15 cellular contexts compared by ENCODE assay signal in the genomic region with DNA sequence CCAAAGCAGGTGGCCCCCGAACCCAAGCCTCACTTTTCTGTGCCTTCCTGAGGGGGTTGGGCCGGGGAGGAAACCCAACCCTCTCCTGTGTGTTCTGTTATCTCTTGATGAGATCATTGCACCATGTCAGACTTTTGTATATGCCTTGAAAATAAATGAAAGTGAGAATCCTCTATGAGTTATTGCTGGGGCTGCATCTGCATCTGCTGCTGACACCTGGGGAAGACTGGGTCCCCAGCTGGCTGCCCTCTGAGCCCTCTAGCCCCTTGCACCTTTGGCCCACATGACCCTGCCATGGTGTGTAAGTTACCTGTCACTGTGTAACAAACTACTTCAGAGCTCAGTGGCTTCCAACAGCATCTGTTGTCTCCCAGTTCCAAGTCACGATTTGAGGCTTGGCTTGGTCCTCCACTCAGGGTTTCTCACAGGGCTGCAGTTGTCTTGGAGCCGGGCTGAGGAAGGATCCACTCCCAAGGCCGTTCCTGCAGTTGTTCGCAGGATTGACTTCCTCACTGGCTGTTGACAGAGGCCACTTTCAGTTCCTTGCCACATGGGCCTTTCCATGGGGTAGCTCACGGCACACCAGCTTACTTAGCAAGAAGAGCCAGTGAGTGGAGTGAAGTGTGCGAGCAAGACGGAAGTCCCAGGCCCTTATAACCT. TPM values are rescaled to one million over a fixed set of nuclear protein-coding genes. Genes with fewer than 3 reads are reported as not detected.
DNase-seq lines count a peak whose midpoint lies in the region; ATAC-seq, FAIRE-seq and TF ChIP-seq lines count a peak whose summit lies in the region.
"Had no signal": no experiment of that assay in that cellular context is flagged by ENCODE, and none has a peak within 500 bp of the region (broad histone marks: within the 10 kb centered on the region; RNA-seq: fewer than 3 reads in every experiment).

No MANE protein-coding gene starts in this region.

- BruUV-seq in HepG2 (replicated peaks; lab: Mats Ljungman, UMichigan) = no TSS peak

- H3K4me3 ChIP-seq in right lobe of liver = no peak overlapping the region
- no peak overlapping the region for H3K4me3 ChIP-seq in HepG2 (replicated peaks in 1 of 3; ENCODE audit: insufficient read depth in 1 of 3, low read depth in 2 of 3, low read length in 3 of 3)
- H3K4me3 ChIP-seq in RWPE2 (ENCODE audit: severe bottlenecking) = no peak overlapping the region
- no peak overlapping the region for H3K4me3 ChIP-seq in lower lobe of right lung
- H3K4me3 ChIP-seq in aorta (ENCODE audit: low read length in 2 of 2) = no peak overlapping the region

- TF ChIP-seq CTCF in right lobe of liver (IDR thresholded peaks at IDR 0.05) (no peak), HepG2 (CRISPR knock-in tag; IDR thresholded peaks at IDR 0.05) (no peak), RWPE2 (IDR thresholded peaks at IDR 0.05; ENCODE audit: poor library complexity, severe bottlenecking) (no peak), lower lobe of right lung (IDR thresholded peaks at IDR 0.05) (no peak)

- H3K9ac ChIP-seq in HepG2 (ENCODE audit: insufficient read depth, low read depth, low read length) = no peak overlapping the region

- in situ Hi-C loops in HepG2 (cut with HindIII; ENCODE audit: extremely low pct_ligation_motif_present, low pct_unique_long_range_greater_than_20kb) = no loop called here

- H3K9me3 ChIP-seq in right lobe of liver (no peaks in the 10 kb centered on the region), HepG2 (ENCODE audit: low read length) (no peaks in the 10 kb centered on the region), RWPE2 (ENCODE audit: severe bottlenecking) (no peaks in the 10 kb centered on the region), lower lobe of right lung (no peaks in the 10 kb centered on the region), aorta (ENCODE audit: control insufficient read depth, low read length) (no peaks in the 10 kb centered on the region)

- no peaks in the 10 kb centered on the region for H3K9me3 Mint-ChIP-seq in activated CD4-positive, alpha-beta memory T cell treated with anti-CD3 and anti-CD28 coated beads, Interleukin-2, amount 10 ng/mL, durations not matched to agents 7 days and 5 days

- H3K4me2 ChIP-seq in HepG2 (ENCODE audit: low read depth, low read length) = no peak overlapping the region

- CTCF ChIA-PET in HepG2 (lab: Yijun Ruan, JAX; ENCODE audit: low intra/inter-chr PET ratio, low total read pairs) = no interaction called here
- CTCF ChIA-PET in activated CD4-positive, alpha-beta memory T cell treated with anti-CD3 and anti-CD28 coated beads, Interleukin-2, amount 10 ng/mL, durations not matched to agents 7 days and 5 days (lab: Charles Lee) = interaction anchor here (0.6 to 4.9 kb wide), 13 partner anchors 11 to 351 kb away, joined by 3 to 101 read pairs (median 3); a partner anchor contains a TSS

- ATAC-seq in right lobe of liver = peak; percentile 19 to 58 (median 34)
- no peak for ATAC-seq in HepG2
- no peak for ATAC-seq in RWPE2 (ENCODE audit: low read depth)
- ATAC-seq in lower lobe of right lung = peak; percentile 27 to 61
- no peak for ATAC-seq in aorta (ENCODE audit: low FRiP score)
- no peak for ATAC-seq in GM18502 (IDR thresholded peaks at IDR 0.05; ENCODE audit: poor library complexity, unreplicated experiment)

- H3K4me1 ChIP-seq in right lobe of liver (peaks cover 0 to 9% (median under 1%) of the 10 kb centered on the region in 4 donors), HepG2 (ENCODE audit: insufficient read depth, low read length) (peaks cover 33% of the 10 kb centered on the region), RWPE2 (ENCODE audit: insufficient read depth, poor library complexity, severe bottlenecking) (peaks cover 6% of the 10 kb centered on the region), lower lobe of right lung (no peaks in the 10 kb centered on the region), aorta (ENCODE audit: control insufficient read depth in 1 of 2, insufficient read depth in 2 of 2, low read length in 2 of 2) (no peaks in the 10 kb centered on the region)

- no peak for TF ChIP-seq RAD21 in HepG2 (CRISPR knock-in tag; IDR thresholded peaks at IDR 0.05)

- TF ChIP-seq POLR2A in right lobe of liver (IDR thresholded peaks at IDR 0.05) (no peak), HepG2 (IDR thresholded peaks at IDR 0.05; ENCODE audit: insufficient read depth in 1 of 2, low read depth in 2 of 2, low read length in 2 of 2) (no peak)

- H3K36me3 ChIP-seq in right lobe of liver (peaks cover 0 to 50% (median 23%) of the 10 kb centered on the region in 4 donors), HepG2 (replicated peaks in 1 of 2; ENCODE audit: control insufficient read depth in 1 of 2, insufficient read depth in 2 of 2, low read length in 2 of 2) (peaks cover 9 to 49% of the 10 kb centered on the region in 2 experiments), RWPE2 (ENCODE audit: low read depth) (no peaks in the 10 kb centered on the region), lower lobe of right lung (no peaks in the 10 kb centered on the region), aorta (ENCODE audit: control insufficient read depth in 1 of 2, insufficient read depth in 2 of 2, low read length in 1 of 2) (no peaks in the 10 kb centered on the region)

- DNase-seq in right lobe of liver = no peak
- no peak for DNase-seq in HepG2 (ENCODE audit: low spot score)
- DNase-seq in RWPE2 (ENCODE audit: low spot score) = peak; percentile 27
- DNase-seq in lower lobe of right lung = peak; percentile 59
- peak; percentile 59 to 80 for DNase-seq in aorta
- no peak for DNase-seq in activated CD4-positive, alpha-beta memory T cell treated with anti-CD3 and anti-CD28 coated beads, Interleukin-2, amount 10 ng/mL, durations not matched to agents 7 days and 5 days
- DNase-seq in stimulated activated naive CD4-positive, alpha-beta T cell (lab: John Stamatoyannopoulos, UW) = no peak
- DNase-seq: mesendoderm; NCI-H1105 treated with DMSO at 0.1 percent for 48 hours; NCI-H446 treated with DMSO at 0.1 percent for 48 hours; stimulated activated CD4-positive, alpha-beta T cell treated with anti-CD3 and anti-CD28 coated beads, Interleukin-1b, Interleukin-23, amount 100 ng/mL, for 48 hours had no signal

- no peaks in the 10 kb centered on the region for H4K20me1 ChIP-seq in HepG2 (ENCODE audit: insufficient read depth, low read length)

- intact Hi-C loops in right lobe of liver (cut with DNase I) = loop anchor here in 1 of 2 donors (10.0 kb wide), 1 partner anchor 63 kb away; no protein-coding TSS in a partner anchor
- intact Hi-C loops in HepG2 (cut with micrococcal nuclease; ENCODE audit: unreplicated experiment) = loop anchor here (5.0 kb wide), 2 partner anchors 34 to 516 kb away; a partner anchor contains a TSS
- intact Hi-C loops in lower lobe of right lung (cut with DNase I) = loop anchor here (5.0 kb wide), 1 partner anchor 66 kb away; no protein-coding TSS in a partner anchor
- intact Hi-C loops in aorta (cut with DNase I) = loop anchor here (2.0 to 10.0 kb wide), 4 partner anchors 67 to 523 kb away; no protein-coding TSS in a partner anchor

- no peak for FAIRE-seq in HepG2 (lab: Jason Lieb, UNC)
- FAIRE-seq: colon, H54, TTC549 had no signal

- WGBS in right lobe of liver (ENCODE audit: insufficient coverage, low coverage, low lambda C conversion rate, missing lambda C conversion rate) = 63% methylated on average over 8 of the region's 9 CpGs
- 95% methylated on average over 8 of the region's 9 CpGs for WGBS in HepG2 (ENCODE audit: low lambda C conversion rate)
- WGBS in aorta, 2 donors = 87 to 89% methylated on average over 9 of the region's 9 CpGs

- H3K79me2 ChIP-seq in HepG2 (ENCODE audit: insufficient read depth, low read length) = no peaks in the 10 kb centered on the region

- H3K27ac Mint-ChIP-seq in activated CD4-positive, alpha-beta memory T cell treated with anti-CD3 and anti-CD28 coated beads, Interleukin-2, amount 10 ng/mL, durations not matched to agents 7 days and 5 days = no peak overlapping the region

- no peaks in the 10 kb centered on the region for H3K27me3 Mint-ChIP-seq in activated CD4-positive, alpha-beta memory T cell treated with anti-CD3 and anti-CD28 coated beads, Interleukin-2, amount 10 ng/mL, durations not matched to agents 7 days and 5 days

- no peak overlapping the region for H3K27ac ChIP-seq in right lobe of liver
- H3K27ac ChIP-seq in HepG2 (ENCODE audit: extremely low read length, insufficient read depth, low read length) = no peak overlapping the region
- no peak overlapping the region for H3K27ac ChIP-seq in RWPE2 (ENCODE audit: poor library complexity, severe bottlenecking)
- H3K27ac ChIP-seq in lower lobe of right lung = no peak overlapping the region
- no peak overlapping the region for H3K27ac ChIP-seq in aorta (ENCODE audit: low read depth in 1 of 2, low read length in 2 of 2)

- no peaks in the 10 kb centered on the region for H3K36me3 Mint-ChIP-seq in activated CD4-positive, alpha-beta memory T cell treated with anti-CD3 and anti-CD28 coated beads, Interleukin-2, amount 10 ng/mL, durations not matched to agents 7 days and 5 days (ENCODE audit: low read depth)

- H3K4me3 Mint-ChIP-seq in activated CD4-positive, alpha-beta memory T cell treated with anti-CD3 and anti-CD28 coated beads, Interleukin-2, amount 10 ng/mL, durations not matched to agents 7 days and 5 days = no peak overlapping the region

- H3K27me3 ChIP-seq in right lobe of liver (no peaks in the 10 kb centered on the region), HepG2 (ENCODE audit: control insufficient read depth in 1 of 2, insufficient read depth in 2 of 2, low read length in 2 of 2) (no peaks in the 10 kb centered on the region), RWPE2 (ENCODE audit: insufficient read depth, poor library complexity, severe bottlenecking) (no peaks in the 10 kb centered on the region), lower lobe of right lung (ENCODE audit: low read depth) (no peaks in the 10 kb centered on the region), aorta (ENCODE audit: control insufficient read depth in 1 of 2, insufficient read depth in 2 of 2, low read length in 1 of 2) (no peaks in the 10 kb centered on the region)

- H2AFZ ChIP-seq in HepG2 (ENCODE audit: low read length) = no peak overlapping the region

- POLR2A ChIA-PET in HepG2 (lab: Yijun Ruan, JAX) = interaction anchor here (0.6 to 4.2 kb wide), 6 partner anchors 8 to 82 kb away, joined by 3 to 23 read pairs (median 4); no protein-coding TSS in a partner anchor
- POLR2A ChIA-PET in activated CD4-positive, alpha-beta memory T cell treated with anti-CD3 and anti-CD28 coated beads, Interleukin-2, amount 10 ng/mL, durations not matched to agents 7 days and 5 days (lab: Charles Lee) = interaction anchor here (1.5 kb wide), 1 partner anchor 25 kb away, joined by 5 read pairs; no protein-coding TSS in a partner anchor

- TF ChIP-seq EP300 in HepG2 (IDR thresholded peaks at IDR 0.05; ENCODE audit: low read depth in 2 of 2, low read length in 2 of 2) (no peak), HepG2 (CRISPR knock-in tag; IDR thresholded peaks at IDR 0.05; ENCODE audit: borderline replicate concordance) (no peak)

- peaks cover 20% of the 10 kb centered on the region for H3K4me1 Mint-ChIP-seq in activated CD4-positive, alpha-beta memory T cell treated with anti-CD3 and anti-CD28 coated beads, Interleukin-2, amount 10 ng/mL, durations not matched to agents 7 days and 5 days

RNA-seq across cellular contexts. Expression of a gene that starts 13.5 kb away (rescaled TPM):
- total RNA-seq in right lobe of liver (10 to 100 TPM in 3 of 6 experiments, 1 to 10 TPM in 3; 8.8 to 12.6 (median 10.3) TPM), HepG2 (2016; rRNA removed; fragmentation: Illumina TruSeq; extraction: Trizol) (17.2 and 17.3 TPM in 2 replicates), lower lobe of right lung (36.0 TPM), aorta (10 to 100 TPM; 27.0 to 47.0 TPM)
- 6.1 and 9.8 TPM in 2 replicates for total RNA-seq in HepG2 (2016; cell fraction: cytosol; rRNA removed; fragmentation: Illumina TruSeq; extraction: Trizol; ENCODE audit: low read depth)
- total RNA-seq in HepG2 (2016; cell fraction: insoluble cytoplasmic fraction; rRNA removed; fragmentation: Illumina TruSeq; extraction: Trizol) = 15.0 and 18.0 TPM in 2 replicates
- 11.6 and 11.7 TPM in 2 replicates for total RNA-seq in HepG2 (2016; cell fraction: membrane; rRNA removed; fragmentation: Illumina TruSeq; extraction: Trizol)
- 43.2 and 46.0 TPM in 2 replicates for total RNA-seq in HepG2 (2016; cell fraction: nucleus; rRNA removed; fragmentation: Illumina TruSeq; extraction: Trizol)
- polyA plus RNA-seq in HepG2 (2011; rRNA removed) (8.9 and 9.7 TPM in 2 replicates), aorta (10 to 100 TPM in 1 of 2 donors, 1 to 10 TPM in 1; 7.9 to 13.3 TPM)
- polyA plus RNA-seq in HepG2 (2011; cell fraction: cytosol; rRNA removed) = 5.6 and 7.4 TPM in 2 replicates
- polyA plus RNA-seq in HepG2 (2011; cell fraction: nucleus; rRNA removed) = 8.4 TPM in 2 replicates
- 8.4 and 11.9 TPM in 2 replicates for polyA plus RNA-seq in HepG2 (2012)
- 1.5 and 1.6 TPM in 2 replicates for polyA plus RNA-seq in HepG2 (2016; cell fraction: cytosol; fragmentation: Illumina TruSeq; extraction: Trizol; ENCODE audit: low read depth)
- polyA plus RNA-seq in HepG2 (2016; cell fraction: insoluble cytoplasmic fraction; fragmentation: Illumina TruSeq; extraction: Trizol; ENCODE audit: low read depth) = 10.9 and 14.5 TPM in 2 replicates
- polyA plus RNA-seq in HepG2 (2016; cell fraction: membrane; fragmentation: Illumina TruSeq; extraction: Trizol; ENCODE audit: low read depth) = 5.0 and 5.5 TPM in 2 replicates
- polyA plus RNA-seq in HepG2 (2016; cell fraction: nucleus; fragmentation: Illumina TruSeq; extraction: Trizol; ENCODE audit: insufficient read depth, low read depth) = 20.6 and 22.8 TPM in 2 replicates
- polyA minus RNA-seq in HepG2 (2011; rRNA and poly(A)+ RNA removed; ENCODE audit: low replicate concordance) = 10.9 and 19.7 TPM in 2 replicates
- 5.9 and 6.2 TPM in 2 replicates for polyA minus RNA-seq in HepG2 (2011; cell fraction: cytosol; rRNA and poly(A)+ RNA removed)
- 77.1 and 79.4 TPM in 2 replicates for polyA minus RNA-seq in HepG2 (2011; cell fraction: nucleus; rRNA and poly(A)+ RNA removed)
- 10 to 100 TPM; 18.2 to 19.9 TPM for total RNA-seq in activated CD4-positive, alpha-beta memory T cell treated with anti-CD3 and anti-CD28 coated beads, Interleukin-2, amount 10 ng/mL, durations not matched to agents 7 days and 5 days

RNA-seq across cellular contexts. Expression of a gene that starts 32.9 kb away (rescaled TPM):
- total RNA-seq in right lobe of liver (100 to 1,000 TPM in 5 of 6 experiments, 10 to 100 TPM in 1; 33.1 to 166 (median 124) TPM), HepG2 (2016; rRNA removed; fragmentation: Illumina TruSeq; extraction: Trizol) (39.4 and 65.6 TPM in 2 replicates), lower lobe of right lung (7.4 TPM), aorta (1 to 10 TPM; 2.3 to 4.4 TPM)
- total RNA-seq in HepG2 (2016; cell fraction: cytosol; rRNA removed; fragmentation: Illumina TruSeq; extraction: Trizol; ENCODE audit: low read depth) = 13.6 and 17.8 TPM in 2 replicates
- total RNA-seq in HepG2 (2016; cell fraction: insoluble cytoplasmic fraction; rRNA removed; fragmentation: Illumina TruSeq; extraction: Trizol) = 37.7 and 67.0 TPM in 2 replicates
- total RNA-seq in HepG2 (2016; cell fraction: membrane; rRNA removed; fragmentation: Illumina TruSeq; extraction: Trizol) = 33.7 and 43.0 TPM in 2 replicates
- total RNA-seq in HepG2 (2016; cell fraction: nucleus; rRNA removed; fragmentation: Illumina TruSeq; extraction: Trizol) = 51.0 and 57.6 TPM in 2 replicates
- polyA plus RNA-seq in HepG2 (2011; rRNA removed) (39.0 and 47.6 TPM in 2 replicates), aorta (under 1 TPM; 0.41 to 0.63 TPM)
- 38.9 and 41.0 TPM in 2 replicates for polyA plus RNA-seq in HepG2 (2011; cell fraction: cytosol; rRNA removed)
- polyA plus RNA-seq in HepG2 (2011; cell fraction: nucleus; rRNA removed) = 13.1 and 13.7 TPM in 2 replicates
- 15.7 and 19.7 TPM in 2 replicates for polyA plus RNA-seq in HepG2 (2012)
- 13.9 and 19.4 TPM in 2 replicates for polyA plus RNA-seq in HepG2 (2016; cell fraction: cytosol; fragmentation: Illumina TruSeq; extraction: Trizol; ENCODE audit: low read depth)
- 39.1 and 40.5 TPM in 2 replicates for polyA plus RNA-seq in HepG2 (2016; cell fraction: insoluble cytoplasmic fraction; fragmentation: Illumina TruSeq; extraction: Trizol; ENCODE audit: low read depth)
- 26.5 and 38.6 TPM in 2 replicates for polyA plus RNA-seq in HepG2 (2016; cell fraction: membrane; fragmentation: Illumina TruSeq; extraction: Trizol; ENCODE audit: low read depth)
- polyA plus RNA-seq in HepG2 (2016; cell fraction: nucleus; fragmentation: Illumina TruSeq; extraction: Trizol; ENCODE audit: insufficient read depth, low read depth) = 85.2 and 85.5 TPM in 2 replicates
- 9.8 and 63.2 TPM in 2 replicates for polyA minus RNA-seq in HepG2 (2011; rRNA and poly(A)+ RNA removed; ENCODE audit: low replicate concordance)
- polyA minus RNA-seq in HepG2 (2011; cell fraction: cytosol; rRNA and poly(A)+ RNA removed) = 11.2 and 11.5 TPM in 2 replicates
- polyA minus RNA-seq in HepG2 (2011; cell fraction: nucleus; rRNA and poly(A)+ RNA removed) = 9.3 and 9.8 TPM in 2 replicates
- 1 to 10 TPM; 1.4 to 1.5 TPM for total RNA-seq in activated CD4-positive, alpha-beta memory T cell treated with anti-CD3 and anti-CD28 coated beads, Interleukin-2, amount 10 ng/mL, durations not matched to agents 7 days and 5 days

Comparison
In these comparisons a context has a peak if more than half of its experiments do, and no peak if none do; other contexts are left out.
1. ATAC-seq: peak in right lobe of liver (4 of 4) and lower lobe of right lung (2 of 2); none in HepG2 (single experiment), RWPE2 (single experiment), aorta (single experiment) and GM18502 (single experiment).
2. DNase-seq: peak in RWPE2 (single experiment), lower lobe of right lung (single experiment) and aorta (2 of 2); none in right lobe of liver (0 of 3), HepG2 (single experiment), activated CD4-positive, alpha-beta memory T cell treated with anti-CD3 and anti-CD28 coated beads, Interleukin-2, amount 10 ng/mL, durations not matched to agents 7 days and 5 days (single experiment) and stimulated activated naive CD4-positive, alpha-beta T cell (0 of 6).